ENCODE assay signal across 8 cellular contexts in the genomic region with DNA sequence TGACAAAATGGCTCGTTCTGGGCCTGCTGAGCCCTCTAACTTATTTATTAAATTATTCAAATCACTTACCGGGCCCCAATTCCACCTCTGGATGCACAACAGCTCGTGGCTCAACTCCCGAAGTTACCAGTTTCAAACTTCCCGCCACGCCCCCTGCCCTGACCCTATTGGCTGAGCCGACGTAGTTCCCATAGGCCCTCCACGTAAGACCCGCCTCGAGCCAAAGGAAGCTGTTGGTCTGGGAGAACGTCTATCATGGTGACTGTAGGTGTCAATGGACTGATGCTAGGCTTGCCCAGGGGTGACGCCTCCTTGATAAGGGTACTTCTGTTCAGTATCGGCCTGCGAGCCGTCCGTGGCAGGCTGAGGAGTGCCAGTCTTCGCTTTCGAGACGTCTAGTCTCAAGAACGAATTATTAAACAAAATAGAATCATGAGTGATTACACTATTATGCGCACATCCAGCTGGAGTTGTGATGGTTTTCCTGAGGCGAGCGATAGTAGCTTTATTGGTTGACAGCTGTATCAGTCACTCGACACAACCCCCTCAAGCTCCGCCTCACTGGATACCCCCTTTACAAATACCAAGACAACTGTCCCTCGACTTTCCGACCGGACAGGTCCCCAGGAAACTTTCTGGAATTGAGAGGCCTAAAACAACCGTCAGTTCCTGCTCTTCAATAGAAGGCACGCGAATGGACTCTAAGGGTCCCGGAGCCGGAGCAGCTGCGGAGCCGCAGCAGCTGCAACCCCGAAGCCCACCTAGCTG. TPM values are rescaled to one million over a fixed set of nuclear protein-coding genes. Genes with fewer than 3 reads are reported as not detected.
DNase-seq lines count a peak whose midpoint lies in the region; ATAC-seq, FAIRE-seq and TF ChIP-seq lines count a peak whose summit lies in the region.

A gene (minus strand): TSS at position 134 of the 768 bp plus-strand sequence. CDS start 334 bp downstream, outside the sequence.

- TF ChIP-seq CTCF in Calu3 (IDR thresholded peaks at IDR 0.05; ENCODE audit: unreplicated experiment) (no peak), OCI-LY1 (IDR thresholded peaks at IDR 0.05; ENCODE audit: low read length) (no peak)

- whole genome bisulfite sequencing in HUES64: under 1% methylated on average over 36 of the region's 37 CpGs
- 0 to 1% methylated on average over 20 to 25 of the region's 37 CpGs for WGBS in mesodermal cell (ENCODE audit: insufficient coverage in 2 of 2), 2 experiments

- peak; percentile 95 for DNase-seq in Calu3
- DNase-seq in activated CD8-positive, alpha-beta memory T cell treated with anti-CD3 and anti-CD28 coated beads, Interleukin-2, amount 50 U/mL, for 4 hours: peak; percentile 87
- peak; percentile 67 to 87 for DNase-seq in stimulated activated CD8-positive, alpha-beta memory T cell treated with anti-CD3 and anti-CD28 coated beads, Interleukin-15, amount 100 ng/mL, for 4 hours (ENCODE audit: low read depth in 2 of 2)

- H3K27me3 ChIP-seq in HUES64 (ENCODE audit: insufficient read depth, low read length) (no peaks in the 10 kb centered on the region), OCI-LY1 (ENCODE audit: insufficient read depth, low read length) (no peaks in the 10 kb centered on the region)

- H3K4me1 ChIP-seq in HUES64 (ENCODE audit: insufficient read depth, low read length) (peaks cover 10% of the 10 kb centered on the region), OCI-LY1 (ENCODE audit: insufficient read depth, low read length, severe bottlenecking) (peaks cover 36% of the 10 kb centered on the region), mesodermal cell (ENCODE audit: control insufficient read depth, insufficient read depth, low read length, poor library complexity, severe bottlenecking) (peaks cover 21% of the 10 kb centered on the region)

- H3K4me3 Mint-ChIP-seq in Calu3 (ENCODE audit: low read depth, unreplicated experiment): peak within 1 kb of the TSS; percentile 94

- H3K4me1 Mint-ChIP-seq in Calu3 (ENCODE audit: low read depth, unreplicated experiment): peaks cover 27% of the 10 kb centered on the region

- H3K27ac ChIP-seq in HUES64 (ENCODE audit: low read depth, low read length) (peak within 1 kb of the TSS; percentile 76; the same call in 1 of the 2 replicates), OCI-LY1 (ENCODE audit: low read depth, low read length, poor library complexity, severe bottlenecking) (peak within 1 kb of the TSS; percentile 83), mesodermal cell (ENCODE audit: low read depth, low read length, severe bottlenecking) (peak within 1 kb of the TSS; percentile 86)

- H3K9ac ChIP-seq in HUES64 (ENCODE audit: low read depth, low read length) (peak within 1 kb of the TSS; percentile 76), OCI-LY1 (ENCODE audit: low read length) (peak within 1 kb of the TSS; percentile 93)

- H3K27ac Mint-ChIP-seq in Calu3 (ENCODE audit: unreplicated experiment): peak within 1 kb of the TSS; percentile 89

- H3F3A ChIP-seq in OCI-LY1 (ENCODE audit: insufficient read depth, low read length): no peaks in the 10 kb centered on the region

- H3K4me2 ChIP-seq in OCI-LY1 (ENCODE audit: low read length): peak within 1 kb of the TSS; percentile 83

- peak; percentile 55 for ATAC-seq in GM21447 (IDR thresholded peaks at IDR 0.05; ENCODE audit: unreplicated experiment)

- H3K9me2 ChIP-seq in OCI-LY1 (ENCODE audit: low read depth, low read length): no peaks in the 10 kb centered on the region

- H3K9me3 Mint-ChIP-seq in Calu3 (ENCODE audit: low read depth, unreplicated experiment): no peaks in the 10 kb centered on the region

- peaks cover 20% of the 10 kb centered on the region for H3K79me2 ChIP-seq in OCI-LY1 (ENCODE audit: insufficient read depth, low read length)

- CTCF ChIA-PET in Calu3 (lab: Charles Lee): interaction anchor here (0.7 to 3.0 kb wide), 13 partner anchors 12 to 128 kb away, joined by 3 to 19 read pairs (median 7); a partner anchor contains a TSS

- BruUV-seq in Calu3 (replicated peaks; lab: Mats Ljungman, UMichigan): no TSS peak

- H3K4me3 ChIP-seq in HUES64 (ENCODE audit: low read length): peak within 1 kb of the TSS; percentile 70
- H3K4me3 ChIP-seq in OCI-LY1 (ENCODE audit: low read depth, low read length, poor library complexity, severe bottlenecking): peak within 1 kb of the TSS; percentile 80
- H3K4me3 ChIP-seq in mesodermal cell (ENCODE audit: extremely low read depth, insufficient read depth, low read length, poor library complexity, severe bottlenecking): peak within 1 kb of the TSS; percentile 72

- no peak within 1 kb of the TSS for H2AFZ ChIP-seq in OCI-LY1 (ENCODE audit: low read length)

- H3K36me3 ChIP-seq in HUES64 (ENCODE audit: insufficient read depth, low read length) (peaks cover 50% of the 10 kb centered on the region), OCI-LY1 (ENCODE audit: insufficient read depth, low read length) (peaks cover 51% of the 10 kb centered on the region), mesodermal cell (ENCODE audit: control insufficient read depth, insufficient read depth, low read length) (peaks cover 58% of the 10 kb centered on the region)

- intact Hi-C loops in Calu3 (cut with micrococcal nuclease; ENCODE audit: unreplicated experiment): loop anchor here (1.0 kb wide), 1 partner anchor 16 kb away; no protein-coding TSS in a partner anchor

- no peaks in the 10 kb centered on the region for H3K27me3 Mint-ChIP-seq in Calu3 (ENCODE audit: unreplicated experiment)

- peak; percentile 78 for FAIRE-seq in endometrium (lab: Jason Lieb, UNC)

- H3K36me3 Mint-ChIP-seq in Calu3 (ENCODE audit: insufficient read depth, unreplicated experiment): peaks cover 49% of the 10 kb centered on the region

- H3K9me3 ChIP-seq in HUES64 (ENCODE audit: insufficient read depth, low read depth, low read length): no peaks in the 10 kb centered on the region
- H3K9me3 ChIP-seq in OCI-LY1 (ENCODE audit: low read length): no peaks in the 10 kb centered on the region
- no peaks in the 10 kb centered on the region for H3K9me3 ChIP-seq in mesodermal cell (ENCODE audit: control insufficient read depth, low read length)

- H4K20me1 ChIP-seq in OCI-LY1 (ENCODE audit: insufficient read depth, low read length): no peaks in the 10 kb centered on the region

RNA-seq across cellular contexts. Expression of the gene that starts here (rescaled TPM):
- 47.9 and 57.1 TPM in 2 replicates for total RNA-seq in Calu3 (2022)
- 47.6 TPM for polyA plus RNA-seq in HUES64 (2013, experiment 1 of 2)
- polyA plus RNA-seq in HUES64 (2013, experiment 2 of 2): 50.7 TPM
- 53.9 TPM for polyA plus RNA-seq in mesodermal cell (2013, experiment 1 of 2)
- polyA plus RNA-seq in mesodermal cell (2013, experiment 2 of 2): 56.1 TPM

Comparison
In these comparisons a context has a peak if more than half of its experiments do, and no peak if none do; other contexts are left out.
1. Peak in every context shown above with its lines: DNase-seq, ATAC-seq, H3K4me3 ChIP-seq and H3K27ac ChIP-seq.